Comparison of ENCODE assay signal across 12 cellular contexts in the genomic region with DNA sequence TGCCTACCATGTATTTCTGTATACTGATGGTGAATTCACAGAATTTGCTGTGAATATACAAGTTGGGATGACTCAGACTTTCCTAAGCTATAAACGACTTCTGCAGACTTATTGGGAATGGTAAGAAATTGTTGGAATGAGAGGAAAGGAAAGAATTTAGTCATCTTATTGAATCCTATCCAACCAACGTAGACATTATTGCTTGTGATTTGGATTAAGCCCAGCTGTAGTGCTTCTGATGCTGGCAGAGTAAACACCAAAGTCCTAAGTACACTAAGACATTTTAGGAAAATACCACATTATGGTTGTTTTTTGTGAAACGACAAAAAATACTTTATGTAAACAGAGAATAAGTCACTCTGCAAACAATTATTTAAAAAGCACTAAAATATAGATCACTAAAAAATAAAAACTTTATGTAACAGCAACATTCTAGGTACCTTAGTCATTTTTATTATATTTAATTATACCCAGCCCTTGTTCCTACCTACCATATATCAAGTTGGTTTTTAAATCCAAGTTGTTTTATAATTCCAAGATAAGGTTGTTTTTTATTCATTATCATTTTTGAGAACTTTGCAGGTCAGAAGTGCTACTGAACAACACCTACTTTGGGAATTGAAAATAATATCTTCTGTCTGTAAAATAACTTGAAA.
DNase-seq lines count a peak whose midpoint lies in the region; ATAC-seq and TF ChIP-seq lines count a peak whose summit lies in the region.
"Had no signal": no experiment of that assay in that cellular context is flagged by ENCODE, and none has a peak within 500 bp of the region (broad histone marks: within the 10 kb centered on the region; RNA-seq: fewer than 3 reads in every experiment).

No MANE protein-coding gene starts in this region.

- no peaks in the 10 kb centered on the region for H3K27me3 ChIP-seq in endodermal cell (ENCODE audit: control insufficient read depth, insufficient read depth, low read length, poor library complexity, severe bottlenecking)

- no peaks in the 10 kb centered on the region for H3K4me1 Mint-ChIP-seq in endodermal cell

- no peak overlapping the region for H3K9ac ChIP-seq in endodermal cell (ENCODE audit: extremely low read depth, low read length, poor library complexity, severe bottlenecking)

- no peaks in the 10 kb centered on the region for H3K36me3 Mint-ChIP-seq in endodermal cell (ENCODE audit: low read depth)

- 90% methylated on average over 2 of the region's 3 CpGs; no CpG with 5 or more reads in 1 of the 2 experiments for WGBS in endodermal cell (ENCODE audit: insufficient coverage in 1 of 2, insufficient read length in 1 of 2), 2 experiments

- intact Hi-C loops in Right ventricle myocardium inferior (cut with DNase I): no loop called here

- no peaks in the 10 kb centered on the region for H3K9me3 Mint-ChIP-seq in endodermal cell

- TF ChIP-seq CTCF in endodermal cell (conservative IDR thresholded peaks at IDR 0.05): no peak

- DNase-seq in DMS53 (lab: John Stamatoyannopoulos, UW) (peak; percentile 10), DMS53 treated with DMSO at 0.1 percent for 48 hours (lab: John Stamatoyannopoulos, UW; ENCODE audit: unreplicated experiment) (no peak), amniotic stem cell (lab: John Stamatoyannopoulos, UW) (peak; percentile 86), glomerular visceral epithelial cell (ENCODE audit: extremely low spot score) (peak; percentile 2), endodermal cell (no peak), Right ventricle myocardium inferior (ENCODE audit: missing footprints) (no peak), NOMO-1 treated with DMSO at 0.1 percent for 48 hours (lab: John Stamatoyannopoulos, UW; ENCODE audit: unreplicated experiment) (no peak)
- DNase-seq: activated CD4-positive, CD25-positive, alpha-beta regulatory T cell; DMS79 treated with DMSO at 0.1 percent for 48 hours; NCI-H187 had no signal

- ATAC-seq in HG02678 (IDR thresholded peaks at IDR 0.05; ENCODE audit: unreplicated experiment) (no peak), Right ventricle myocardium inferior (no peak)

- no peak overlapping the region for H3K4me3 Mint-ChIP-seq in endodermal cell

- H3K27ac ChIP-seq in endodermal cell (ENCODE audit: low read depth, low read length): no peak overlapping the region
- H3K27ac ChIP-seq: 22Rv1 had no signal

- no peaks in the 10 kb centered on the region for H3K9me3 ChIP-seq in endodermal cell (ENCODE audit: control insufficient read depth, low read length)

- no peaks in the 10 kb centered on the region for H3K36me3 ChIP-seq in endodermal cell (ENCODE audit: control insufficient read depth, insufficient read depth, low read length)

- no peaks in the 10 kb centered on the region for H3K27me3 Mint-ChIP-seq in endodermal cell (ENCODE audit: insufficient read depth)

- no peak overlapping the region for H3K27ac Mint-ChIP-seq in endodermal cell

- no peak overlapping the region for H3K4me3 ChIP-seq in endodermal cell (ENCODE audit: low read length)

- H3K4me1 ChIP-seq in endodermal cell (ENCODE audit: control insufficient read depth, insufficient read depth, low read length): no peaks in the 10 kb centered on the region

Comparison
In these comparisons a context has a peak if more than half of its experiments do, and no peak if none do; other contexts are left out.
1. DNase-seq: peak in DMS53 (single experiment), amniotic stem cell (single experiment) and glomerular visceral epithelial cell (single experiment); none in DMS53 treated with DMSO at 0.1 percent for 48 hours (single experiment), endodermal cell (single experiment), Right ventricle myocardium inferior (single experiment) and NOMO-1 treated with DMSO at 0.1 percent for 48 hours (single experiment).